29 cellular contexts compared by ENCODE assay signal in the genomic region with DNA sequence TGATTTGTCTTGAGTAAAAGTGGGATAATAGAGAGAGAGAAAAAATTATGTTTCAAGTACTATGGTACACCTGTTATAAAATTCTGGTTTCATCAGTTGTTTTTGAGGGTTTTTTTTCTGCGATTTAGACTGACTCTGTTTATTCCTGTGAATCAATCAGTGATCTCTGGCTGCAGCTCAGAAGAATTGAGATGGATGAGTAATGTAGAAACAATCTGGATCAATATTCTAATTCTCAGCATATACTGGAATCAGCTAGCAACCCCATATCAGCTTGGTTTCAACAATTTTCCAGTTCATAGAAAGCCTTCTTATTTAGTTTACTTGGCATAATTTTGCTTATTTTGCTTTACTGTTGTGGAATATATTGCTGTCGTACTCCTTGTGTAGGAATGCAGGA.
"Had no signal": no experiment of that assay in that cellular context is flagged by ENCODE, and none has a peak within 500 bp of the region (broad histone marks: within the 10 kb centered on the region; RNA-seq: fewer than 3 reads in every experiment).

No MANE protein-coding gene starts in this region.

- H3K4me2 ChIP-seq: neural progenitor cell had no signal

- H3K4me1 Mint-ChIP-seq: natural killer cell; nephron; neural progenitor cell; stimulated activated effector memory CD8-positive, alpha-beta T cell treated with anti-CD3 and anti-CD28 coated beads, Interleukin-12 subunit alpha, Interleukin-12 subunit beta, amount 100 ng/mL, for 72 hours; stimulated activated naive B cell treated with anti-CD40 and anti-IgM and Interleukin-4, amounts not matched to agents 10 μg/mL and 1 μg/mL and 100 μg/mL, for 72 hours had no signal

- FAIRE-seq: small intestine, urothelium cell line had no signal

- H3K4me1 ChIP-seq: neural progenitor cell, parathyroid adenoma, psoas muscle, right lobe of liver, tibial artery had no signal

- H3K4me3 ChIP-seq: neural progenitor cell, ovary, psoas muscle, right lobe of liver, sigmoid colon, suprapubic skin, testis, tibial artery, transverse colon, upper lobe of left lung, vagina had no signal

- H3K36me3 ChIP-seq: neural progenitor cell, ovary, right lobe of liver, sigmoid colon, suprapubic skin, tibial artery, transverse colon, upper lobe of left lung, vagina had no signal

- H3K9me3 Mint-ChIP-seq: stimulated activated effector memory CD8-positive, alpha-beta T cell treated with anti-CD3 and anti-CD28 coated beads, Interleukin-12 subunit alpha, Interleukin-12 subunit beta, amount 100 ng/mL, for 72 hours had no signal

- H3K27ac ChIP-seq: neural progenitor cell, ovary, parathyroid adenoma, psoas muscle, right lobe of liver, sigmoid colon, suprapubic skin, testis, tibial artery, transverse colon, upper lobe of left lung, vagina had no signal

- H3K27me3 Mint-ChIP-seq: progenitor cell of endocrine pancreas had no signal

- DNase-seq: natural killer cell; occipital lobe; ovary; posterior cingulate gyrus; psoas muscle; right cardiac atrium; right lobe of liver; sigmoid colon; small intestine; stimulated activated CD4-positive, alpha-beta T cell treated with anti-CD3 and anti-CD28 coated beads, Interleukin-15, amount 100 ng/mL, for 24 hours; stimulated activated CD4-positive, alpha-beta T cell treated with anti-CD3 and anti-CD28 coated beads, Interleukin-2, amount 100 ng/mL, for 24 hours; stimulated activated CD4-positive, alpha-beta T cell treated with anti-CD3 and anti-CD28 coated beads, Interleukin-2, amount 100 ng/mL, for 48 hours; stimulated activated CD4-positive, alpha-beta T cell treated with anti-CD3 and anti-CD28 coated beads, Interleukin-4, amount 100 ng/mL, for 24 hours; stimulated activated naive B cell treated with anti-CD40 and anti-IgM and Interleukin-4, amounts not matched to agents 10 μg/mL and 1 μg/mL and 100 μg/mL, for 72 hours; stimulated activated naive CD4-positive, alpha-beta T cell treated with Interleukin-2 at 50 U/mL for 16 hours; substantia nigra; testis; tibial artery; transverse colon; upper lobe of left lung had no signal

- H3K9ac ChIP-seq: neural progenitor cell, parathyroid adenoma had no signal

- H3K27me3 ChIP-seq: neural progenitor cell, ovary, right lobe of liver, sigmoid colon, suprapubic skin, testis, tibial artery, transverse colon, upper lobe of left lung, vagina had no signal

- H3K4me3 Mint-ChIP-seq: natural killer cell; nephron; neural progenitor cell; stimulated activated effector memory CD8-positive, alpha-beta T cell treated with anti-CD3 and anti-CD28 coated beads, Interleukin-12 subunit alpha, Interleukin-12 subunit beta, amount 100 ng/mL, for 72 hours; stimulated activated naive B cell treated with anti-CD40 and anti-IgM and Interleukin-4, amounts not matched to agents 10 μg/mL and 1 μg/mL and 100 μg/mL, for 72 hours; stimulated activated naive CD8-positive, alpha-beta T cell treated with anti-CD3 and anti-CD28 coated beads, Interleukin-15, Interleukin-2, amounts not matched to agents 100 ng/mL and 50 ng/mL, for 24 hours had no signal

- H3K36me3 Mint-ChIP-seq: natural killer cell; stimulated activated effector memory CD8-positive, alpha-beta T cell treated with anti-CD3 and anti-CD28 coated beads, Interleukin-12 subunit alpha, Interleukin-12 subunit beta, amount 100 ng/mL, for 72 hours had no signal

- H2AFZ ChIP-seq: neural progenitor cell, parathyroid adenoma had no signal

- H3K27ac Mint-ChIP-seq: natural killer cell; nephron; neural progenitor cell; progenitor cell of endocrine pancreas; stimulated activated effector memory CD8-positive, alpha-beta T cell treated with anti-CD3 and anti-CD28 coated beads, Interleukin-12 subunit alpha, Interleukin-12 subunit beta, amount 100 ng/mL, for 72 hours; stimulated activated naive B cell treated with anti-CD40 and anti-IgM and Interleukin-4, amounts not matched to agents 10 μg/mL and 1 μg/mL and 100 μg/mL, for 72 hours; stimulated activated naive CD8-positive, alpha-beta T cell treated with anti-CD3 and anti-CD28 coated beads, Interleukin-15, Interleukin-2, amounts not matched to agents 100 ng/mL and 50 ng/mL, for 24 hours had no signal

- ATAC-seq: natural killer cell; psoas muscle; right cardiac atrium; stimulated activated effector memory CD8-positive, alpha-beta T cell treated with anti-CD3 and anti-CD28 coated beads, Interleukin-12 subunit alpha, Interleukin-12 subunit beta, amount 100 ng/mL, for 72 hours; stimulated activated naive B cell treated with anti-CD40 and anti-IgM and Interleukin-4, amounts not matched to agents 10 μg/mL and 1 μg/mL and 100 μg/mL, for 72 hours had no signal

- H3K9me3 ChIP-seq: ovary, right lobe of liver, sigmoid colon, suprapubic skin, testis, tibial artery, transverse colon, vagina had no signal

- H3K79me2 ChIP-seq: parathyroid adenoma had no signal
